Comparison of ENCODE assay signal across 8 cellular contexts in the genomic region with DNA sequence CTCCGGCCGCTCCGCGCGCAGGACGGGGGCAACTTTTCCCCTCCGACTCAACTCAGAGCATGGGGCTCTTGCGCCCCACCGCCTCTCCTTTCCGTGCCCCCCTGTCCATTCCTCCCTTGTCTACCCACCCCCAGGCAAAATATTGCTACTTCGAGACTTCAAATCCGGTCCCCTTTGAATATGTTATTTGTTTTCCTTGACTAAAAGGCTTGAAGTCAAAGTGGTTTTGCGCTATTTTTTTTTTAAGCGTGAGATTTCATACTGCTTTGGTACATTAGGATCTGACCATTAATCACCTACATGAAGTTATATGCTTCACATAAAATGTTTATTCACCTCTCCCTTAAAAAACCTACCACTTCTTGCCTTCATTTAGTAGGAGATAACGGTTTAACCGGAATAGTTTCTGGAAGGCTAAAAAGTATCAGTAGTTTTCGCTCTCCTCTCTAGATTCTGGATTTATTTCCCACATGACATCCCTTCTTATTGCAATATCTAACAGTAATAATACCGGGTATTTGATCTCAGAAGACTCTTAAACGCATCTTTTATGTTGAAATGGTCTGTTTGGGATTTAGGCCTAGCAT. TPM values are rescaled to one million over a fixed set of nuclear protein-coding genes. Genes with fewer than 3 reads are reported as not detected.
DNase-seq lines count a peak whose midpoint lies in the region; ATAC-seq, FAIRE-seq and TF ChIP-seq lines count a peak whose summit lies in the region.

No MANE protein-coding gene starts in this region.

- H3K27me3 Mint-ChIP-seq in activated CD4-positive, alpha-beta memory T cell treated with anti-CD3 and anti-CD28 coated beads, Interleukin-2, amount 10 ng/mL, durations not matched to agents 7 days and 5 days = peaks cover 47% of the 10 kb centered on the region

- H3K9ac ChIP-seq in HCT116 (ENCODE audit: low read length) (peak overlapping the region; percentile 85), skeletal muscle tissue (ENCODE audit: low read depth in 1 of 3, low read length in 3 of 3) (peak overlapping the region; percentile 89 to 96 (median 94))

- H3K27ac ChIP-seq in HCT116 (ENCODE audit: low read depth, low read length) (peak overlapping the region; percentile 68; the same call in 1 of the 2 replicates), skeletal muscle tissue (ENCODE audit: low read depth, low read length) (peak overlapping the region; percentile 88)

- no peaks in the 10 kb centered on the region for H3K9me2 ChIP-seq in HCT116 (ENCODE audit: insufficient read depth)

- peak overlapping the region; percentile 67 to 79 for H3K4me3 ChIP-seq in HCT116 (replicated peaks in 1 of 2; ENCODE audit: low read depth in 1 of 2, low read length in 2 of 2)
- peak overlapping the region; percentile 61 for H3K4me3 ChIP-seq in iPS-11a (ENCODE audit: low read depth, low read length)
- H3K4me3 ChIP-seq in skeletal muscle tissue (ENCODE audit: low read length in 3 of 3) = peak overlapping the region; percentile 63 to 89 (median 79)

- no peak for TF ChIP-seq RAD21 in HCT116 (IDR thresholded peaks at IDR 0.05; ENCODE audit: low read depth)

- no peak for FAIRE-seq in HTR-8/SVneo (lab: Jason Lieb, UNC)
- no peak for FAIRE-seq in H54 (lab: Jason Lieb, UNC)

- no peaks in the 10 kb centered on the region for H3K9me3 Mint-ChIP-seq in activated CD4-positive, alpha-beta memory T cell treated with anti-CD3 and anti-CD28 coated beads, Interleukin-2, amount 10 ng/mL, durations not matched to agents 7 days and 5 days

- no peak for TF ChIP-seq CTCF in HCT116 (IDR thresholded peaks at IDR 0.05 in 2 of 3, conservative IDR thresholded peaks at IDR 0.05 in 1 of 3; ENCODE audit: borderline replicate concordance in 1 of 3, insufficient read depth in 1 of 3, low read depth in 2 of 3, low read length in 2 of 3)

- no peak overlapping the region for H2AFZ ChIP-seq in HCT116 (ENCODE audit: low read depth, low read length, poor library complexity, severe bottlenecking)

- CTCF ChIA-PET in HCT116 (lab: Charles Lee) = no interaction called here
- CTCF ChIA-PET in activated CD4-positive, alpha-beta memory T cell treated with anti-CD3 and anti-CD28 coated beads, Interleukin-2, amount 10 ng/mL, durations not matched to agents 7 days and 5 days (lab: Charles Lee) = interaction anchor here (0.7 kb wide), 1 partner anchor 35 kb away, joined by 3 read pairs; no protein-coding TSS in a partner anchor

- peaks cover 5 to 6% of the 10 kb centered on the region in 2 experiments; a peak in 1 of 4 replicates for H3K36me3 ChIP-seq in HCT116 (ENCODE audit: control insufficient read depth in 1 of 2, insufficient read depth in 2 of 2, low read length in 2 of 2)
- peaks cover 0 to 7% (median 4%) of the 10 kb centered on the region in 3 donors for H3K36me3 ChIP-seq in skeletal muscle tissue (ENCODE audit: control insufficient read depth in 3 of 3, insufficient read depth in 3 of 3, low read length in 3 of 3)

- no peaks in the 10 kb centered on the region for H4K20me1 ChIP-seq in HCT116 (ENCODE audit: insufficient read depth)

- peaks cover 42% of the 10 kb centered on the region for H3K79me2 ChIP-seq in HCT116 (ENCODE audit: insufficient read depth, low read length)

- no TSS peak for BruUV-seq in HCT116 (replicated peaks; lab: Mats Ljungman, UMichigan)

- DNase-seq in HCT116 (ENCODE audit: low read depth, low spot score) = no peak
- DNase-seq in activated CD4-positive, alpha-beta memory T cell treated with anti-CD3 and anti-CD28 coated beads, Interleukin-2, amount 10 ng/mL, durations not matched to agents 7 days and 5 days = no peak
- DNase-seq in NCI-H82 (lab: John Stamatoyannopoulos, UW) = no peak
- DNase-seq in HTR-8/SVneo (ENCODE audit: insufficient read length, low spot score) = no peak
- DNase-seq in H54 (ENCODE audit: insufficient read length, low spot score) = no peak
- DNase-seq in activated CD4-positive, alpha-beta T cell treated with anti-CD3 and anti-CD28 coated beads for 48 hours = no peak

- no peak for ATAC-seq in HCT116

- peaks cover 35% of the 10 kb centered on the region for H3K4me1 Mint-ChIP-seq in activated CD4-positive, alpha-beta memory T cell treated with anti-CD3 and anti-CD28 coated beads, Interleukin-2, amount 10 ng/mL, durations not matched to agents 7 days and 5 days

- H3K36me3 Mint-ChIP-seq in activated CD4-positive, alpha-beta memory T cell treated with anti-CD3 and anti-CD28 coated beads, Interleukin-2, amount 10 ng/mL, durations not matched to agents 7 days and 5 days (ENCODE audit: low read depth) = peaks cover 4% of the 10 kb centered on the region

- H3K4me1 ChIP-seq in HCT116 (ENCODE audit: control insufficient read depth in 1 of 2, insufficient read depth in 2 of 2, low read length in 2 of 2) (peaks cover 27 to 39% of the 10 kb centered on the region in 2 experiments), skeletal muscle tissue (ENCODE audit: control insufficient read depth in 3 of 3, insufficient read depth in 3 of 3, low read length in 3 of 3) (peaks cover 21 to 42% (median 30%) of the 10 kb centered on the region in 3 donors)

- H3K27me3 ChIP-seq in HCT116 (ENCODE audit: insufficient read depth, low read length) (no peaks in the 10 kb centered on the region), skeletal muscle tissue (ENCODE audit: control insufficient read depth in 3 of 3, insufficient read depth in 3 of 3, low read length in 3 of 3) (no peaks in the 10 kb centered on the region)

- peak overlapping the region; percentile 78 for H3K4me3 Mint-ChIP-seq in activated CD4-positive, alpha-beta memory T cell treated with anti-CD3 and anti-CD28 coated beads, Interleukin-2, amount 10 ng/mL, durations not matched to agents 7 days and 5 days

- no peak for TF ChIP-seq POLR2A in HCT116 (IDR thresholded peaks at IDR 0.05; ENCODE audit: borderline replicate concordance, extremely low read depth, insufficient read depth, insufficient read length)
- TF ChIP-seq POLR2A in H54 (IDR thresholded peaks at IDR 0.05; ENCODE audit: low read depth, low read length) = no peak

- no peak overlapping the region for H3K27ac Mint-ChIP-seq in activated CD4-positive, alpha-beta memory T cell treated with anti-CD3 and anti-CD28 coated beads, Interleukin-2, amount 10 ng/mL, durations not matched to agents 7 days and 5 days

- peak overlapping the region; percentile 77 for H3K4me2 ChIP-seq in HCT116 (ENCODE audit: low read length)

- RAD21 ChIA-PET in HCT116 (lab: Charles Lee; ENCODE audit: low non-redundant PET in 1 of 2, low total read pairs in 2 of 2, uncharacterized antibody in 2 of 2, unreplicated experiment in 2 of 2) = no interaction called here

- POLR2A ChIA-PET in HCT116 (lab: Charles Lee) = no interaction called here
- POLR2A ChIA-PET in activated CD4-positive, alpha-beta memory T cell treated with anti-CD3 and anti-CD28 coated beads, Interleukin-2, amount 10 ng/mL, durations not matched to agents 7 days and 5 days (lab: Charles Lee) = no interaction called here

- H3K9me3 ChIP-seq in HCT116 (ENCODE audit: control insufficient read depth in 1 of 2, insufficient read depth in 1 of 2, low read depth in 1 of 2, low read length in 2 of 2) (no peaks in the 10 kb centered on the region), skeletal muscle tissue (ENCODE audit: control insufficient read depth in 3 of 3, low read length in 3 of 3) (no peaks in the 10 kb centered on the region)

- intact Hi-C loops in HCT116 (cut with micrococcal nuclease) = no loop called here

TF ChIP-seq in HCT116, 20 proteins besides CTCF, POLR2A, EP300 and RAD21:
- TF ChIP-seq TCF7L2 (IDR thresholded peaks at IDR 0.05; ENCODE audit: borderline replicate concordance, extremely low read depth, insufficient read depth, insufficient read length) = no peak
- TF ChIP-seq, protein P1, sequence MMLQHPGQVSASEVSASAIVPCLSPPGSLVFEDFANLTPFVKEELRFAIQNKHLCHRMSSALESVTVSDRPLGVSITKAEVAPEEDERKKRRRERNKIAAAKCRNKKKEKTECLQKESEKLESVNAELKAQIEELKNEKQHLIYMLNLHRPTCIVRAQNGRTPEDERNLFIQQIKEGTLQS (IDR thresholded peaks at IDR 0.05) = no peak
- TF ChIP-seq, protein P2, sequence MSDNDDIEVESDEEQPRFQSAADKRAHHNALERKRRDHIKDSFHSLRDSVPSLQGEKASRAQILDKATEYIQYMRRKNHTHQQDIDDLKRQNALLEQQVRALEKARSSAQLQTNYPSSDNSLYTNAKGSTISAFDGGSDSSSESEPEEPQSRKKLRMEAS (IDR thresholded peaks at IDR 0.05) = 0 out of 2 replicates have a peak, but pooled peaks have one; percentile 5
TF ChIP-seq in HCT116: peak in this region for 1.

RNA-seq across cellular contexts. Expression of a gene that starts 1.5 kb away (rescaled TPM):
- total RNA-seq in HCT116 (2021; ENCODE audit: unreplicated experiment) (17.2 TPM), skeletal muscle tissue (31.3 TPM)
- polyA plus RNA-seq in HCT116 (2012) = 4.1 and 4.3 TPM in 2 replicates
- 1 to 10 TPM; 2.4 to 3.0 TPM for total RNA-seq in activated CD4-positive, alpha-beta memory T cell treated with anti-CD3 and anti-CD28 coated beads, Interleukin-2, amount 10 ng/mL, durations not matched to agents 7 days and 5 days
